ENCODE assay signal across 23 cellular contexts in genomic region chr11:20623258-20623657, GRCh38. TPM values are rescaled to one million over a fixed set of nuclear protein-coding genes. Genes with fewer than 3 reads are reported as not detected.
"Had no signal": no experiment of that assay in that cellular context is flagged by ENCODE, and none has a peak within 500 bp of the region (broad histone marks: within the 10 kb centered on the region; RNA-seq: fewer than 3 reads in every experiment).

No MANE protein-coding gene starts in this region.

- H3K4me1 ChIP-seq: tibial artery, uterus had no signal

- H3K27ac Mint-ChIP-seq: dendritic cell treated with granulocyte-macrophage colony-stimulating factor and Interleukin-4, amounts not matched to agents 40 ng/mL and 50 ng/mL, for 4 days; natural killer cell; stimulated activated naive B cell treated with anti-CD40 and anti-IgM and Interleukin-4, amounts not matched to agents 10 μg/mL and 1 μg/mL and 100 μg/mL, for 72 hours had no signal

- H3K36me3 ChIP-seq: brain microvascular endothelial cell, tibial artery, uterus had no signal

- H3K4me1 Mint-ChIP-seq: natural killer cell; stimulated activated naive B cell treated with anti-CD40 and anti-IgM and Interleukin-4, amounts not matched to agents 10 μg/mL and 1 μg/mL and 100 μg/mL, for 72 hours had no signal

- H3K27me3 ChIP-seq: brain microvascular endothelial cell, uterus had no signal

- ATAC-seq: activated CD4-positive, CD25-positive, alpha-beta regulatory T cell treated with anti-CD3 and anti-CD28 coated beads, Interleukin-2, amount 50 U/mL, for 24 hours; effector memory CD8-positive, alpha-beta T cell; natural killer cell had no signal

- DNase-seq: activated CD4-positive, alpha-beta T cell treated with anti-CD3 and anti-CD28 coated beads, Interleukin-2, amount 50 U/mL, for 1 hour; activated naive CD4-positive, alpha-beta T cell treated with Interleukin-2 at 50 U/mL for 16 hours; activated T-cell treated with anti-CD3 and anti-CD28 coated beads for 4 hours; anterior cingulate cortex; brain microvascular endothelial cell; effector memory CD8-positive, alpha-beta T cell; hippocampal formation; mesendoderm; natural killer cell; nucleus accumbens; posterior cingulate gyrus; retina; stimulated activated CD4-positive, alpha-beta T cell treated with anti-CD3 and anti-CD28 coated beads, Interleukin-2, amount 100 ng/mL, for 48 hours; stimulated activated naive B cell treated with anti-CD40 and anti-IgM and Interleukin-4, amounts not matched to agents 10 μg/mL and 1 μg/mL and 100 μg/mL, for 72 hours; T-helper 2 cell; tibial artery; uterus had no signal

- H3K27ac ChIP-seq: brain microvascular endothelial cell, tibial artery, uterus had no signal

- H3K4me3 ChIP-seq: tibial artery, uterus had no signal

- H3K36me3 Mint-ChIP-seq: natural killer cell; stimulated activated naive B cell treated with anti-CD40 and anti-IgM and Interleukin-4, amounts not matched to agents 10 μg/mL and 1 μg/mL and 100 μg/mL, for 72 hours had no signal

- H3K9me3 Mint-ChIP-seq: dendritic cell treated with granulocyte-macrophage colony-stimulating factor and Interleukin-4, amounts not matched to agents 40 ng/mL and 50 ng/mL, for 4 days; effector memory CD8-positive, alpha-beta T cell; natural killer cell had no signal

- H3K9me3 ChIP-seq: tibial artery, uterus had no signal

- H3K4me3 Mint-ChIP-seq: dendritic cell treated with granulocyte-macrophage colony-stimulating factor and Interleukin-4, amounts not matched to agents 40 ng/mL and 50 ng/mL, for 4 days; effector memory CD8-positive, alpha-beta T cell; natural killer cell; stimulated activated naive B cell treated with anti-CD40 and anti-IgM and Interleukin-4, amounts not matched to agents 10 μg/mL and 1 μg/mL and 100 μg/mL, for 72 hours had no signal

RNA-seq across cellular contexts. Expression of gene SLC6A5, which starts 23.9 kb away (rescaled TPM):
- total RNA-seq: fibroblast of lung, frontal cortex, liver, natural killer cell, skeletal muscle tissue, uterus had no signal

RNA-seq across cellular contexts. Expression of gene NELL1, which starts 46.1 kb away (rescaled TPM):
- total RNA-seq: fibroblast of lung, liver, natural killer cell had no signal
